ENCODE assay signal across 7 cellular contexts in genomic region chr10:68560201-68560915, GRCh38. TPM values are rescaled to one million over a fixed set of nuclear protein-coding genes. Genes with fewer than 3 reads are reported as not detected.
DNase-seq lines count a peak whose midpoint lies in the region; ATAC-seq, FAIRE-seq and TF ChIP-seq lines count a peak whose summit lies in the region.

Gene TET1 (plus strand): TSS chr10:68560337. CDS start chr10:68572339, 12,002 bp downstream.

- no peak for ATAC-seq in GM18907 (IDR thresholded peaks at IDR 0.05; ENCODE audit: unreplicated experiment)

- 0% methylated on average over 9 to 36 of the region's 62 CpGs for WGBS in tibial nerve, 2 donors

- H3K27ac ChIP-seq in tibial nerve: peak within 1 kb of the TSS; percentile 64 to 86 (median 71)

- TF ChIP-seq CTCF in LNCaP clone FGC (IDR thresholded peaks at IDR 0.05; ENCODE audit: control insufficient read depth, extremely low read depth, insufficient read depth) (no peak), tibial nerve (IDR thresholded peaks at IDR 0.05) (no peak)

- TF ChIP-seq POLR2A in tibial nerve (IDR thresholded peaks at IDR 0.05): peak in 1 of 2 donors; percentile 56

- peak; percentile 23 for FAIRE-seq in G401.6 (lab: Jason Lieb, UNC)

- no peak for DNase-seq in LNCaP clone FGC (ENCODE audit: low read depth)
- DNase-seq in UCSD-AML1 (lab: John Stamatoyannopoulos, UW; ENCODE audit: unreplicated experiment): peak; percentile 19
- peak; percentile 87 for DNase-seq in epidermal melanocyte (ENCODE audit: insufficient read length, low spot score)
- peak; percentile 16 for DNase-seq in midbrain (lab: John Stamatoyannopoulos, UW)
- DNase-seq in tibial nerve (ENCODE audit: low spot score in 2 of 2): peak; percentile 23 to 45

- peak within 1 kb of the TSS; percentile 58 for H3K4me3 ChIP-seq in LNCaP clone FGC (ENCODE audit: low read depth, low read length)
- peak within 1 kb of the TSS; percentile 73 to 99 (median 85) for H3K4me3 ChIP-seq in tibial nerve

- TF ChIP-seq EP300 in tibial nerve (IDR thresholded peaks at IDR 0.05): peak in 1 of 2 donors; percentile 61

- no peaks in the 10 kb centered on the region for H3K9me3 ChIP-seq in tibial nerve

- H3K4me1 ChIP-seq in tibial nerve: peaks cover 0 to 39% (median 0%) of the 10 kb centered on the region in 4 donors

- H3K27me3 ChIP-seq in tibial nerve: peaks cover 0 to 6% of the 10 kb centered on the region in 2 donors

- H3K36me3 ChIP-seq in tibial nerve: no peaks in the 10 kb centered on the region

RNA-seq across cellular contexts. Expression of gene TET1, which starts in this region (rescaled TPM):
- total RNA-seq in tibial nerve: 10 to 100 TPM in 3 of 4 donors, 1 to 10 TPM in 1; 7.5 to 12.9 (median 10.9) TPM
